ENCODE assay signal across 1 cellular context in genomic region chr14:69951935-69952334, GRCh38.
TF ChIP-seq lines count a peak whose summit lies in the region.

No MANE protein-coding gene starts in this region.

TF ChIP-seq in liver, 16 proteins besides CTCF, POLR2A, EP300 and RAD21 (continued from another document):
- TF ChIP-seq REST (IDR thresholded peaks at IDR 0.05) (no peak), FOXA1 (IDR thresholded peaks at IDR 0.05) (no peak), TAF1 (conservative IDR thresholded peaks at IDR 0.05) (no peak), NR2F2 (IDR thresholded peaks at IDR 0.05) (no peak)
